In the genomic region with DNA sequence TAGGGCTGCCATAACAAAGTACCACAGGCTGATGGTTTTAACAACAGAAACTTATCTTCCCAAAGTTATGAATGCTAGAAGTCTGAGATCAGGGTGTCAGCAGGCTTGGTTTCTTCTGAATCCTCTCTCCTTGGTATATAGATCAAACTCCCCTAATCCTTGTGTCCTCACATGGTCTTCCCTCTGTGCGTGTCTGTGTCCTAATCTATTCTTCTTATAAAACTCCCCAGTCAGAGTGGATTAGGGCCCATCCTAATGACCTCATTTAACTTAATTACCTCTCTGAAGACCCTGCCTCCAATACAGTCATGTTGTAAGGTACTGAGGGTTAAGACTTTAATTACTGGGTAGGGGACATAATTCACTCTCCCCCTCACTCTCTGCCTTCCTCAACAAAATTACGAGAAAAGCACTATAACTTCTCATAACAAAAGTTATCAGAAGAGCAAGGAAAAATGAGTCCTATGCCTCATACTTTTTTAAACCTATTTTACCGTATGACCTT, we compare ENCODE assay signal across 21 cellular contexts.
DNase-seq lines count a peak whose midpoint lies in the region; ATAC-seq, FAIRE-seq and TF ChIP-seq lines count a peak whose summit lies in the region.
"Had no signal": no experiment of that assay in that cellular context is flagged by ENCODE, and none has a peak within 500 bp of the region (broad histone marks: within the 10 kb centered on the region; RNA-seq: fewer than 3 reads in every experiment).

No MANE protein-coding gene starts in this region.

- no peak overlapping the region for H4K8ac ChIP-seq in neuronal stem cell (ENCODE audit: low read depth, low read length)

- no peak overlapping the region for H3K18ac ChIP-seq in neuronal stem cell (ENCODE audit: low read length)

- no peak for FAIRE-seq in GM12891 (lab: Jason Lieb, UNC)
- FAIRE-seq: H54 had no signal

- intact Hi-C loops in esophagus muscularis mucosa (cut with DNase I) (no loop called here), tibial artery (cut with DNase I; ENCODE audit: low total_unique reads) (no loop called here)

- H3K4me2 ChIP-seq in neuronal stem cell (ENCODE audit: insufficient read depth, low read length, poor library complexity, severe bottlenecking) = no peak overlapping the region
- H3K4me2 ChIP-seq: BLaER1 had no signal

- H3K27ac ChIP-seq in HUES48 (ENCODE audit: low read depth, low read length) (peak overlapping the region; percentile 32), esophagus muscularis mucosa (replicated peaks in 1 of 4) (peak overlapping the region; percentile 95 to 99 (median 98)), neuronal stem cell (replicated peaks; ENCODE audit: low read length) (peak overlapping the region; percentile 54), tibial artery (peak overlapping the region; percentile 46 to 51)
- H3K27ac ChIP-seq: BLaER1, HL-60, SJCRH30 had no signal

- no peak overlapping the region for H2BK15ac ChIP-seq in neuronal stem cell (ENCODE audit: low read length)

- no peak overlapping the region for H3K23ac ChIP-seq in neuronal stem cell (ENCODE audit: low read depth, low read length, poor library complexity)

- TF ChIP-seq POLR2A in esophagus muscularis mucosa (IDR thresholded peaks at IDR 0.05; ENCODE audit: low read depth) (no peak), GM12891 (IDR thresholded peaks at IDR 0.05; ENCODE audit: low read depth, low read length) (no peak)

- H3K9me3 ChIP-seq in HUES48 (ENCODE audit: control insufficient read depth, insufficient read depth, low read length) = no peaks in the 10 kb centered on the region
- no peaks in the 10 kb centered on the region for H3K9me3 ChIP-seq in esophagus muscularis mucosa
- H3K9me3 ChIP-seq in neuronal stem cell (replicated peaks in 1 of 2; ENCODE audit: control insufficient read depth in 2 of 2, insufficient read depth in 1 of 2, low read depth in 1 of 2, low read length in 2 of 2) = peaks cover 0 to 16% of the 10 kb centered on the region in 2 donors
- no peaks in the 10 kb centered on the region for H3K9me3 ChIP-seq in tibial artery
- H3K9me3 ChIP-seq: BLaER1, SJCRH30 had no signal

- WGBS in esophagus muscularis mucosa = 77% methylated on average over 3 of the region's 3 CpGs
- no CpG with 5 or more reads among the region's 3 CpGs for WGBS in neuronal stem cell (ENCODE audit: extremely low coverage in 2 of 2, insufficient read length in 2 of 2, insufficient replicate concordance in 1 of 2), 2 donors

- H3K9ac ChIP-seq in HUES48 (ENCODE audit: low read depth, low read length) = no peak overlapping the region
- H3K9ac ChIP-seq in neuronal stem cell (ENCODE audit: low read depth, low read length, poor library complexity) = no peak overlapping the region
- H3K9ac ChIP-seq: BLaER1 had no signal

- H3K36me3 ChIP-seq in HUES48 (ENCODE audit: control insufficient read depth, insufficient read depth, low read length) (peaks cover 88% of the 10 kb centered on the region), esophagus muscularis mucosa (no peaks in the 10 kb centered on the region), neuronal stem cell (replicated peaks in 1 of 2; ENCODE audit: control insufficient read depth in 2 of 2, insufficient read depth in 2 of 2, low read length in 2 of 2) (peaks cover 2 to 77% of the 10 kb centered on the region in 2 donors), tibial artery (no peaks in the 10 kb centered on the region)
- H3K36me3 ChIP-seq: BLaER1 had no signal

- no peak for ATAC-seq in GM19455 (IDR thresholded peaks at IDR 0.05; ENCODE audit: unreplicated experiment)
- ATAC-seq: CD8-positive, alpha-beta T cell; Panc1 had no signal

- H3K27me3 ChIP-seq in HUES48 (ENCODE audit: control insufficient read depth, insufficient read depth, low read length) (no peaks in the 10 kb centered on the region), esophagus muscularis mucosa (no peaks in the 10 kb centered on the region), neuronal stem cell (ENCODE audit: control insufficient read depth in 3 of 3, insufficient read depth in 3 of 3, low read depth in 1 of 3, low read length in 3 of 3) (no peaks in the 10 kb centered on the region), tibial artery (no peaks in the 10 kb centered on the region)
- H3K27me3 ChIP-seq: BLaER1, SJCRH30 had no signal

- no peaks in the 10 kb centered on the region for H3K79me1 ChIP-seq in neuronal stem cell (ENCODE audit: low read depth, low read length)

- TF ChIP-seq CTCF in esophagus muscularis mucosa (IDR thresholded peaks at IDR 0.05) = no peak
- no peak for TF ChIP-seq CTCF in tibial artery (IDR thresholded peaks at IDR 0.05)

- H4K91ac ChIP-seq in neuronal stem cell (ENCODE audit: low read depth, low read length, poor library complexity) = no peak overlapping the region

- TF ChIP-seq EP300 in esophagus muscularis mucosa (IDR thresholded peaks at IDR 0.05) = no peak

- DNase-seq in esophagus muscularis mucosa (ENCODE audit: extremely low spot score) (no peak), neuronal stem cell (ENCODE audit: low spot score) (no peak), tibial artery (no peak), T1000 (lab: John Stamatoyannopoulos, UW) (no peak), GM12891 (ENCODE audit: insufficient read length, low spot score) (no peak), GM19238 (ENCODE audit: insufficient read length, low spot score) (no peak)
- DNase-seq: CD8-positive, alpha-beta T cell; DMS79; IMR-90; NCI-H1048; NCI-H1436 treated with DMSO at 0.1 percent for 48 hours; NCI-H2029; NCI-H345; NCI-H524 treated with DMSO at 0.1 percent for 48 hours; SJCRH30 had no signal

- H3K4me3 ChIP-seq in HUES48 (ENCODE audit: low read depth, low read length) (no peak overlapping the region), esophagus muscularis mucosa (no peak overlapping the region), neuronal stem cell (ENCODE audit: low read length in 2 of 2) (no peak overlapping the region), tibial artery (no peak overlapping the region)
- H3K4me3 ChIP-seq: BLaER1, SJCRH30 had no signal

- H2BK120ac ChIP-seq in neuronal stem cell (ENCODE audit: low read depth, low read length) = no peak overlapping the region

- H3K4ac ChIP-seq in neuronal stem cell (ENCODE audit: low read length) = no peak overlapping the region

- H2BK12ac ChIP-seq in neuronal stem cell (ENCODE audit: low read length) = no peak overlapping the region

- H3K14ac ChIP-seq in neuronal stem cell (ENCODE audit: low read length) = no peak overlapping the region

- H3K4me1 ChIP-seq in HUES48 (ENCODE audit: control insufficient read depth, insufficient read depth, low read length) (peaks cover 48% of the 10 kb centered on the region), esophagus muscularis mucosa (peaks cover 11 to 96% (median 93%) of the 10 kb centered on the region in 4 donors), neuronal stem cell (ENCODE audit: control insufficient read depth in 2 of 2, insufficient read depth in 1 of 2, low read depth in 1 of 2, low read length in 2 of 2) (peaks cover 12 to 27% of the 10 kb centered on the region in 2 donors), tibial artery (peaks cover 0 to 83% (median 44%) of the 10 kb centered on the region in 4 donors)
- H3K4me1 ChIP-seq: SJCRH30 had no signal

- no peak overlapping the region for H2AFZ ChIP-seq in neuronal stem cell (ENCODE audit: low read length)

- no peak overlapping the region for H2AK5ac ChIP-seq in neuronal stem cell (ENCODE audit: low read depth, low read length)

- H2BK5ac ChIP-seq in neuronal stem cell (ENCODE audit: low read length) = no peak overlapping the region

TF ChIP-seq in GM12891, 5 proteins besides CTCF, POLR2A, EP300 and RAD21:
- TF ChIP-seq POLR2AphosphoS5 (IDR thresholded peaks at IDR 0.05; ENCODE audit: low read depth, low read length) (no peak), POU2F2 (IDR thresholded peaks at IDR 0.05; ENCODE audit: low read depth, low read length) (no peak), TAF1 (IDR thresholded peaks at IDR 0.05; ENCODE audit: low read depth, low read length) (no peak), SPI1 (IDR thresholded peaks at IDR 0.05; ENCODE audit: low read depth, low read length) (no peak), PAX5 (IDR thresholded peaks at IDR 0.05; ENCODE audit: insufficient read depth, low read length, severe bottlenecking) (no peak)

Comparison
In these comparisons a context has a peak if more than half of its experiments do, and no peak if none do; other contexts are left out.
1. H3K27ac ChIP-seq: peak in every context shown above with its lines; median percentile 98 in esophagus muscularis mucosa; 54 in neuronal stem cell; 48 in tibial artery; 32 in HUES48.